ENCODE assay signal across 11 cellular contexts in genomic region chr9:129493714-129494047, GRCh38.
DNase-seq lines count a peak whose midpoint lies in the region; ATAC-seq and TF ChIP-seq lines count a peak whose summit lies in the region.
"Had no signal": no experiment of that assay in that cellular context is flagged by ENCODE, and none has a peak within 500 bp of the region (broad histone marks: within the 10 kb centered on the region; RNA-seq: fewer than 3 reads in every experiment).

No MANE protein-coding gene starts in this region.

- TF ChIP-seq CTCF in heart right ventricle (IDR thresholded peaks at IDR 0.05) (no peak), brain (conservative IDR thresholded peaks at IDR 0.05) (no peak), nephron (IDR thresholded peaks at IDR 0.05; ENCODE audit: unreplicated experiment in 3 of 3) (no peak), transverse colon (IDR thresholded peaks at IDR 0.05) (no peak)

- no peaks in the 10 kb centered on the region for H3K9me3 ChIP-seq in heart right ventricle
- H3K9me3 ChIP-seq in transverse colon, result no peaks in the 10 kb centered on the region

- H3K4me3 ChIP-seq in heart right ventricle (no peak overlapping the region), transverse colon (no peak overlapping the region)

- no peaks in the 10 kb centered on the region for H3K36me3 Mint-ChIP-seq in brain
- no peaks in the 10 kb centered on the region for H3K36me3 Mint-ChIP-seq in nephron (ENCODE audit: low read depth)

- in situ Hi-C loops in transverse colon (cut with MboI; ENCODE audit: low pct_ligation_motif_present in 1 of 4, low pct_unique_long_range_greater_than_20kb in 1 of 4, low sequenced_read_pairs in 3 of 4), result loop anchor here in 1 of 4 donors (10.0 kb wide), 2 partner anchors 111 to 319 kb away; partner anchors contain the start of gene IER5L

- 76 to 78% methylated on average over 7 of the region's 7 CpGs for WGBS in heart right ventricle, 2 donors
- 78 to 90% methylated on average over 4 to 7 of the region's 7 CpGs for WGBS in transverse colon (ENCODE audit: low coverage in 1 of 2), 2 donors

- H3K4me1 ChIP-seq in heart right ventricle (peaks cover 24 to 91% (median 67%) of the 10 kb centered on the region in 9 donors), transverse colon (peaks cover 25 to 78% (median 69%) of the 10 kb centered on the region in 4 donors)

- TF ChIP-seq POLR2A in transverse colon (IDR thresholded peaks at IDR 0.05), result no peak

- H3K27me3 ChIP-seq in heart right ventricle (no peaks in the 10 kb centered on the region), transverse colon (no peaks in the 10 kb centered on the region)

- peaks cover 92% of the 10 kb centered on the region for H3K4me1 Mint-ChIP-seq in brain
- H3K4me1 Mint-ChIP-seq in nephron, result peaks cover 67% of the 10 kb centered on the region

- H3K4me3 Mint-ChIP-seq in brain (peak overlapping the region in 4 of 5 experiments; percentile 4 to 39 (median 27)), nephron (peak overlapping the region; percentile 10 to 42 (median 30))
- H3K4me3 Mint-ChIP-seq: activated CD8-positive, alpha-beta T cell treated with anti-CD3 and anti-CD28 coated beads, Interleukin-2, amount 10 ng/mL, durations not matched to agents 7 days and 5 days had no signal

- H3K36me3 ChIP-seq in heart right ventricle (peaks cover 0 to 25% (median 0%) of the 10 kb centered on the region in 9 donors), transverse colon (no peaks in the 10 kb centered on the region)

- no peak for TF ChIP-seq EP300 in transverse colon (IDR thresholded peaks at IDR 0.05; ENCODE audit: low read depth)

- H3K27me3 Mint-ChIP-seq in brain, result no peaks in the 10 kb centered on the region
- H3K27me3 Mint-ChIP-seq in nephron (ENCODE audit: low read depth), result peaks cover 7% of the 10 kb centered on the region

- intact Hi-C loops in heart right ventricle (cut with DNase I), result loop anchor here in 4 of 10 donors (5.0 to 10.0 kb wide), 5 partner anchors 111 to 356 kb away; partner anchors contain the start of gene IER5L (in 2 of the 4)
- intact Hi-C loops in left ventricle myocardium superior (cut with micrococcal nuclease), result no loop called here
- intact Hi-C loops in transverse colon (cut with DNase I; ENCODE audit: low total_unique reads), result loop anchor here (2.0 to 10.0 kb wide), 3 partner anchors 117 to 351 kb away; no protein-coding TSS in a partner anchor

- ATAC-seq in heart right ventricle (no peak), left ventricle myocardium superior (no peak), HG03108 (IDR thresholded peaks at IDR 0.05; ENCODE audit: unreplicated experiment) (no peak)
- ATAC-seq: activated CD8-positive, alpha-beta T cell treated with anti-CD3 and anti-CD28 coated beads, Interleukin-2, amount 10 ng/mL, durations not matched to agents 7 days and 5 days had no signal

- H3K9me3 Mint-ChIP-seq in brain (peaks cover 0 to 4% (median 0%) of the 10 kb centered on the region in 5 experiments), nephron (no peaks in the 10 kb centered on the region)
- H3K9me3 Mint-ChIP-seq: T-helper 1 cell treated with Interleukin-12 subunit alpha and Interleukin-12 subunit beta and Interleukin-4 antibody, amounts not matched to agents 30 μg/mL and 1 μg/mL, for 36 hours had no signal

- H3K27ac Mint-ChIP-seq in brain (peak overlapping the region; percentile 89 to 99 (median 98)), nephron (peak overlapping the region; percentile 74 to 98 (median 82))
- H3K27ac Mint-ChIP-seq: activated CD8-positive, alpha-beta T cell treated with anti-CD3 and anti-CD28 coated beads, Interleukin-2, amount 10 ng/mL, durations not matched to agents 7 days and 5 days had no signal

- DNase-seq in heart right ventricle (no peak), left ventricle myocardium superior (no peak), transverse colon (no peak), SIG-M5 (lab: John Stamatoyannopoulos, UW) (no peak), NCI-H446 (lab: John Stamatoyannopoulos, UW) (no peak)
- DNase-seq: activated CD8-positive, alpha-beta T cell treated with anti-CD3 and anti-CD28 coated beads, Interleukin-2, amount 10 ng/mL, durations not matched to agents 7 days and 5 days; activated naive CD4-positive, alpha-beta T cell treated with anti-CD3 and anti-CD28 coated beads, Interleukin-2, amount 50 U/mL, for 16 hours had no signal

- peak overlapping the region in 7 of 10 donors; percentile 17 to 100 (median 92) for H3K27ac ChIP-seq in heart right ventricle
- peak overlapping the region; percentile 92 to 99 (median 96) for H3K27ac ChIP-seq in transverse colon
